ENCODE assay signal across 19 cellular contexts in genomic region chr4:8105303-8106100, GRCh38. TPM values are rescaled to one million over a fixed set of nuclear protein-coding genes. Genes with fewer than 3 reads are reported as not detected.
DNase-seq lines count a peak whose midpoint lies in the region; FAIRE-seq and TF ChIP-seq lines count a peak whose summit lies in the region.
"Had no signal": no experiment of that assay in that cellular context is flagged by ENCODE, and none has a peak within 500 bp of the region (broad histone marks: within the 10 kb centered on the region; RNA-seq: fewer than 3 reads in every experiment).

No MANE protein-coding gene starts in this region.

- FAIRE-seq in frontal cortex (lab: Jason Lieb, UNC) = no peak
- FAIRE-seq in HTR-8/SVneo (lab: Jason Lieb, UNC) = no peak

- peak overlapping the region; percentile 0 for H3K4me3 Mint-ChIP-seq in neural crest cell
- H3K4me3 Mint-ChIP-seq: CD4-positive, CD25-positive, alpha-beta regulatory T cell; H9; IgD-negative memory B cell; T-helper 1 cell treated with Interleukin-12 subunit alpha and Interleukin-12 subunit beta and Interleukin-4 antibody, amounts not matched to agents 30 μg/mL and 1 μg/mL, for 36 hours had no signal

- H3K9me3 ChIP-seq in BLaER1 treated with 17β-estradiol and CSF1 and Interleukin-3, amounts not matched to agents 10 nM and 100 nM (replicated peaks in 1 of 11) = no peaks in the 10 kb centered on the region

- peak overlapping the region; percentile 29 to 88 (median 76) for H3K4me2 ChIP-seq in BLaER1 treated with 17β-estradiol and CSF1 and Interleukin-3, amounts not matched to agents 10 nM and 100 nM

- peaks cover 0 to 52% (median 0%) of the 10 kb centered on the region in 11 experiments; a peak in 5 of 22 replicates for H4K20me1 ChIP-seq in BLaER1 treated with 17β-estradiol and CSF1 and Interleukin-3, amounts not matched to agents 10 nM and 100 nM

- no peak overlapping the region for H3K27ac ChIP-seq in BLaER1 treated with 17β-estradiol and CSF1 and Interleukin-3, amounts not matched to agents 10 nM and 100 nM

- no peaks in the 10 kb centered on the region for H3K9me3 Mint-ChIP-seq in neural crest cell
- H3K9me3 Mint-ChIP-seq: CD4-positive, CD25-positive, alpha-beta regulatory T cell; IgD-negative memory B cell; T-helper 1 cell treated with Interleukin-12 subunit alpha and Interleukin-12 subunit beta and Interleukin-4 antibody, amounts not matched to agents 30 μg/mL and 1 μg/mL, for 36 hours had no signal

- peak; percentile 82 for DNase-seq in NCI-H146 (lab: John Stamatoyannopoulos, UW)
- DNase-seq in NCI-H748 (lab: John Stamatoyannopoulos, UW; ENCODE audit: unreplicated experiment) = peak; percentile 91
- DNase-seq in neural crest cell (ENCODE audit: low read depth, low spot score) = no peak
- no peak for DNase-seq in frontal cortex (ENCODE audit: low spot score in 2 of 2)
- DNase-seq in COLO829 (ENCODE audit: low spot score) = no peak
- no peak for DNase-seq in DMS53 (lab: John Stamatoyannopoulos, UW)
- no peak for DNase-seq in HTR-8/SVneo (ENCODE audit: insufficient read length, low spot score)
- DNase-seq: ACHN; AML-193; CD4-positive, CD25-positive, alpha-beta regulatory T cell; H9; Kasumi-1; NCI-H1436; NCI-H2171 treated with DMSO at 0.1 percent for 48 hours; NCI-H524; SHP77 treated with DMSO at 0.1 percent for 48 hours had no signal

- peak overlapping the region; percentile 70 for H3K27ac Mint-ChIP-seq in neural crest cell (ENCODE audit: unreplicated experiment)
- H3K27ac Mint-ChIP-seq: CD4-positive, CD25-positive, alpha-beta regulatory T cell; T-helper 1 cell treated with Interleukin-12 subunit alpha and Interleukin-12 subunit beta and Interleukin-4 antibody, amounts not matched to agents 30 μg/mL and 1 μg/mL, for 36 hours had no signal

- no peak overlapping the region for H3K4me3 ChIP-seq in BLaER1 treated with 17β-estradiol and CSF1 and Interleukin-3, amounts not matched to agents 10 nM and 100 nM

- H3K36me3 ChIP-seq in BLaER1 treated with 17β-estradiol and CSF1 and Interleukin-3, amounts not matched to agents 10 nM and 100 nM = no peaks in the 10 kb centered on the region

- TF ChIP-seq CTCF in neural crest cell (conservative IDR thresholded peaks at IDR 0.05) = no peak

- H3K4me1 ChIP-seq in BLaER1 treated with 17β-estradiol and CSF1 and Interleukin-3, amounts not matched to agents 10 nM and 100 nM = peaks cover 8 to 74% (median 64%) of the 10 kb centered on the region in 10 experiments; a peak in 19 of 20 replicates

- no peaks in the 10 kb centered on the region for H3K27me3 Mint-ChIP-seq in neural crest cell (ENCODE audit: low read depth)
- H3K27me3 Mint-ChIP-seq: CD4-positive, CD25-positive, alpha-beta regulatory T cell had no signal

- H3K27me3 ChIP-seq in BLaER1 treated with 17β-estradiol and CSF1 and Interleukin-3, amounts not matched to agents 10 nM and 100 nM = peaks cover 0 to 65% (median 31%) of the 10 kb centered on the region in 11 experiments; a peak in 18 of 22 replicates

- no peaks in the 10 kb centered on the region for H3K36me3 Mint-ChIP-seq in neural crest cell (ENCODE audit: low read depth)
- H3K36me3 Mint-ChIP-seq: CD4-positive, CD25-positive, alpha-beta regulatory T cell; IgD-negative memory B cell had no signal

- H3K4me1 Mint-ChIP-seq in neural crest cell = peaks cover 30% of the 10 kb centered on the region
- H3K4me1 Mint-ChIP-seq: CD4-positive, CD25-positive, alpha-beta regulatory T cell; IgD-negative memory B cell had no signal

- no peak overlapping the region for H3K9ac ChIP-seq in BLaER1 treated with 17β-estradiol and CSF1 and Interleukin-3, amounts not matched to agents 10 nM and 100 nM

RNA-seq across cellular contexts. Expression of gene ABLIM2, which starts 53.1 kb away (rescaled TPM):
- total RNA-seq in neural crest cell (3.8 and 6.8 TPM in 2 replicates), frontal cortex (9.4 TPM)

Comparison
In these comparisons a context has a peak if more than half of its experiments do, and no peak if none do; other contexts are left out.
1. DNase-seq: peak in NCI-H146 (single experiment) and NCI-H748 (single experiment); none in neural crest cell (single experiment), frontal cortex (0 of 2), COLO829 (single experiment), DMS53 (single experiment) and HTR-8/SVneo (single experiment).